1 cellular context compared by ENCODE assay signal in genomic region chr6:30213654-30213998, GRCh38.
TF ChIP-seq lines count a peak whose summit lies in the region.

No MANE protein-coding gene starts in this region.

TF ChIP-seq in endothelial cell of umbilical vein, 7 proteins besides CTCF, POLR2A, EP300 and RAD21 (continued from another document):
- TF ChIP-seq EZH2 (IDR thresholded peaks at IDR 0.05; ENCODE audit: borderline replicate concordance, low read depth, low read length, severe bottlenecking) (no peak), POLR2AphosphoS5 (IDR thresholded peaks at IDR 0.05; ENCODE audit: insufficient read depth, low read depth, low read length) (no peak), MYC (IDR thresholded peaks at IDR 0.05; ENCODE audit: low read depth, low read length) (no peak)
